In the genomic region with DNA sequence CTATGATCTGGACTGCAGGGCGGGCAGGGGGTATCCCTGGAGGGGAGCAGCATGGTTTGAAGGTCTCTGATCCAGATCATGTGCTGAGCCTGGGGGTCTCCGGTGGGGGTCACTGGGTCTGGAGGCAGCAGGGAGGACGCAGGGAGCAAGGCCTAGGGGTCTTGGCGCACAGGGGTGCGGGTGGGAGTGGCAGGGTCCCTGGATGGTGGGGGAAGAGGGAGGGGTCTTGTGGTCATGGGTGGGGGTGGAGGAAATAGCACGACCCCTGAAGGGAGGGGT, we compare ENCODE assay signal across 18 cellular contexts. TPM values are rescaled to one million over a fixed set of nuclear protein-coding genes. Genes with fewer than 3 reads are reported as not detected.
DNase-seq lines count a peak whose midpoint lies in the region; ATAC-seq, FAIRE-seq and TF ChIP-seq lines count a peak whose summit lies in the region.
"Had no signal": no experiment of that assay in that cellular context is flagged by ENCODE, and none has a peak within 500 bp of the region (broad histone marks: within the 10 kb centered on the region; RNA-seq: fewer than 3 reads in every experiment).

No MANE protein-coding gene starts in this region.

- peak overlapping the region in 5 of 8 donors; percentile 32 to 69 (median 64) for H3K27ac Mint-ChIP-seq in CD8-positive, alpha-beta memory T cell
- no peak overlapping the region for H3K27ac Mint-ChIP-seq in WTC11
- H3K27ac Mint-ChIP-seq in naive thymus-derived CD8-positive, alpha-beta T cell: peak overlapping the region in 8 of 10 donors; percentile 16 to 80 (median 56)

- H3K79me2 ChIP-seq in PC-9 (ENCODE audit: low read depth): peaks cover 15% of the 10 kb centered on the region

- H3K27me3 Mint-ChIP-seq in CD8-positive, alpha-beta memory T cell: peaks cover 0 to 1% of the 10 kb centered on the region in 2 donors
- peaks cover 9% of the 10 kb centered on the region for H3K27me3 Mint-ChIP-seq in WTC11 (ENCODE audit: low read depth)
- no peaks in the 10 kb centered on the region for H3K27me3 Mint-ChIP-seq in naive thymus-derived CD8-positive, alpha-beta T cell

- POLR2A ChIA-PET in A673 (lab: Charles Lee; ENCODE audit: low non-redundant PET): no interaction called here
- POLR2A ChIA-PET in CD8-positive, alpha-beta memory T cell (lab: Charles Lee): no interaction called here
- POLR2A ChIA-PET in WTC11 (lab: Charles Lee): no interaction called here
- POLR2A ChIA-PET in naive thymus-derived CD8-positive, alpha-beta T cell (lab: Charles Lee): no interaction called here
- POLR2A ChIA-PET in PC-9 (lab: Charles Lee; ENCODE audit: unreplicated experiment): no interaction called here

- TF ChIP-seq CTCF in A673 (conservative IDR thresholded peaks at IDR 0.05; ENCODE audit: low read depth, low read length): no peak
- no peak for TF ChIP-seq CTCF in WTC11 (IDR thresholded peaks at IDR 0.05)
- no peak for TF ChIP-seq CTCF in PC-9 (conservative IDR thresholded peaks at IDR 0.05)
- TF ChIP-seq CTCF in D721Med (IDR thresholded peaks at IDR 0.05; ENCODE audit: insufficient read depth, missing control alignments): no peak

- intact Hi-C loops in A673 (cut with micrococcal nuclease; ENCODE audit: unreplicated experiment): no loop called here
- intact Hi-C loops in PC-9 (cut with micrococcal nuclease; ENCODE audit: unreplicated experiment): loop anchor here (10.0 kb wide), 1 partner anchor 141 kb away; a partner anchor contains a TSS

- no peaks in the 10 kb centered on the region for H3K9me3 ChIP-seq in A673 (ENCODE audit: low read depth, low read length, poor library complexity, severe bottlenecking)
- H3K9me3 ChIP-seq in CD8-positive, alpha-beta memory T cell (ENCODE audit: low read length): no peaks in the 10 kb centered on the region
- H3K9me3 ChIP-seq in PC-9 (ENCODE audit: insufficient read depth, low read depth): no peaks in the 10 kb centered on the region
- H3K9me3 ChIP-seq: SJCRH30, stomach, vagina had no signal

- H3K36me3 Mint-ChIP-seq in CD8-positive, alpha-beta memory T cell: peaks cover 0 to 8% (median 0%) of the 10 kb centered on the region in 3 donors
- peaks cover 21% of the 10 kb centered on the region for H3K36me3 Mint-ChIP-seq in WTC11
- H3K36me3 Mint-ChIP-seq in naive thymus-derived CD8-positive, alpha-beta T cell: peaks cover 0 to 13% (median 9%) of the 10 kb centered on the region in 3 donors

- peak overlapping the region; percentile 81 for H3K4me3 ChIP-seq in A673 (ENCODE audit: low read depth, low read length, poor library complexity, severe bottlenecking)
- H3K4me3 ChIP-seq in CD8-positive, alpha-beta memory T cell (ENCODE audit: low read length): no peak overlapping the region
- no peak overlapping the region for H3K4me3 ChIP-seq in PC-9
- H3K4me3 ChIP-seq: SJCRH30 had no signal

- H3K27ac ChIP-seq in A673 (ENCODE audit: low read depth, low read length, poor library complexity, severe bottlenecking) (peak overlapping the region; percentile 23), PC-9 (no peak overlapping the region)
- no peak overlapping the region for H3K27ac ChIP-seq in CD8-positive, alpha-beta memory T cell (ENCODE audit: low read depth, low read length)
- H3K27ac ChIP-seq: parathyroid adenoma, SJCRH30, stomach had no signal

- DNase-seq in A673 (ENCODE audit: low spot score): no peak
- no peak for DNase-seq in CD8-positive, alpha-beta memory T cell
- DNase-seq in WTC11 (ENCODE audit: low spot score): no peak
- DNase-seq in naive thymus-derived CD8-positive, alpha-beta T cell: no peak
- no peak for DNase-seq in PC-9
- no peak for DNase-seq in D721Med (ENCODE audit: insufficient read length, low spot score)
- DNase-seq in retina: no peak
- DNase-seq: C1 segment of cervical spinal cord, caudate nucleus, EL, NCI-H1092 treated with DMSO at 0.1 percent for 48 hours, SJCRH30, stomach had no signal

- H3K4me3 Mint-ChIP-seq in CD8-positive, alpha-beta memory T cell: peak overlapping the region in 5 of 7 donors; percentile 15 to 82 (median 39)
- H3K4me3 Mint-ChIP-seq in WTC11: peak overlapping the region; percentile 22; the same call in 1 of the 2 replicates
- peak overlapping the region in 7 of 10 donors; percentile 18 to 82 (median 45) for H3K4me3 Mint-ChIP-seq in naive thymus-derived CD8-positive, alpha-beta T cell

- H2AFZ ChIP-seq in PC-9: no peak overlapping the region
- H2AFZ ChIP-seq: parathyroid adenoma had no signal

- H3K4me1 Mint-ChIP-seq in CD8-positive, alpha-beta memory T cell: peaks cover 5 to 21% (median 12%) of the 10 kb centered on the region in 3 donors
- peaks cover 4% of the 10 kb centered on the region for H3K4me1 Mint-ChIP-seq in WTC11
- H3K4me1 Mint-ChIP-seq in naive thymus-derived CD8-positive, alpha-beta T cell: peaks cover 8 to 46% (median 27%) of the 10 kb centered on the region in 4 donors

- H3K4me2 ChIP-seq in PC-9: no peak overlapping the region

- no peak for ATAC-seq in WTC11
- no peak for ATAC-seq in naive thymus-derived CD8-positive, alpha-beta T cell
- no peak for ATAC-seq in GM19455 (IDR thresholded peaks at IDR 0.05; ENCODE audit: unreplicated experiment)

- BruUV-seq in A673 (replicated peaks; lab: Mats Ljungman, UMichigan) (no TSS peak), PC-9 (replicated peaks; lab: Mats Ljungman, UMichigan) (no TSS peak)

- peaks cover 6% of the 10 kb centered on the region for H3K36me3 ChIP-seq in A673 (ENCODE audit: insufficient read depth, low read length, poor library complexity, severe bottlenecking)
- H3K36me3 ChIP-seq in CD8-positive, alpha-beta memory T cell (ENCODE audit: insufficient read depth, low read length): no peaks in the 10 kb centered on the region
- H3K36me3 ChIP-seq in PC-9 (ENCODE audit: low read depth): no peaks in the 10 kb centered on the region
- H3K36me3 ChIP-seq: SJCRH30, vagina had no signal

- no peaks in the 10 kb centered on the region for H3K9me3 Mint-ChIP-seq in CD8-positive, alpha-beta memory T cell
- H3K9me3 Mint-ChIP-seq in WTC11: no peaks in the 10 kb centered on the region
- H3K9me3 Mint-ChIP-seq in naive thymus-derived CD8-positive, alpha-beta T cell: no peaks in the 10 kb centered on the region

- H3K27me3 ChIP-seq in A673 (replicated peaks; ENCODE audit: insufficient read depth, low read depth, low read length, poor library complexity): no peaks in the 10 kb centered on the region
- H3K27me3 ChIP-seq in CD8-positive, alpha-beta memory T cell (ENCODE audit: insufficient read depth, low read length, poor library complexity, severe bottlenecking): no peaks in the 10 kb centered on the region
- no peaks in the 10 kb centered on the region for H3K27me3 ChIP-seq in PC-9 (ENCODE audit: insufficient read depth, low read depth)
- H3K27me3 ChIP-seq: SJCRH30, stomach, vagina had no signal

- FAIRE-seq in D721Med (lab: Jason Lieb, UNC): no peak
- FAIRE-seq: frontal cortex, H54 had no signal

- H3F3A ChIP-seq in PC-9 (ENCODE audit: insufficient read depth, low read depth): no peaks in the 10 kb centered on the region

- no peaks in the 10 kb centered on the region for H3K9me2 ChIP-seq in PC-9 (ENCODE audit: insufficient read depth)

- CTCF ChIA-PET in A673 (lab: Charles Lee): no interaction called here
- CTCF ChIA-PET in CD8-positive, alpha-beta memory T cell (lab: Charles Lee): no interaction called here
- CTCF ChIA-PET in WTC11 (lab: Charles Lee): no interaction called here
- CTCF ChIA-PET in PC-9 (lab: Charles Lee): no interaction called here

- H3K4me1 ChIP-seq in A673 (ENCODE audit: insufficient read depth, low read length, poor library complexity, severe bottlenecking): no peaks in the 10 kb centered on the region
- peaks cover 6% of the 10 kb centered on the region for H3K4me1 ChIP-seq in CD8-positive, alpha-beta memory T cell (ENCODE audit: insufficient read depth, low read length)
- H3K4me1 ChIP-seq in PC-9 (replicated peaks; ENCODE audit: insufficient read depth): no peaks in the 10 kb centered on the region; the same call in 1 of the 2 replicates
- H3K4me1 ChIP-seq: SJCRH30 had no signal

- H4K20me1 ChIP-seq in PC-9 (ENCODE audit: insufficient read depth): no peaks in the 10 kb centered on the region

TF ChIP-seq in WTC11, 78 proteins besides CTCF, POLR2A, EP300 and RAD21 (continues in another document):
- TF ChIP-seq, protein P1, sequence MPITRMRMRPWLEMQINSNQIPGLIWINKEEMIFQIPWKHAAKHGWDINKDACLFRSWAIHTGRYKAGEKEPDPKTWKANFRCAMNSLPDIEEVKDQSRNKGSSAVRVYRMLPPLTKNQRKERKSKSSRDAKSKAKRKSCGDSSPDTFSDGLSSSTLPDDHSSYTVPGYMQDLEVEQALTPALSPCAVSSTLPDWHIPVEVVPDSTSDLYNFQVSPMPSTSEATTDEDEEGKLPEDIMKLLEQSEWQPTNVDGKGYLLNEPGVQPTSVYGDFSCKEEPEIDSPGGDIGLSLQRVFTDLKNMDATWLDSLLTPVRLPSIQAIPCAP (CRISPR knock-in tag; IDR thresholded peaks at IDR 0.05): no peak
- TF ChIP-seq, protein P2, sequence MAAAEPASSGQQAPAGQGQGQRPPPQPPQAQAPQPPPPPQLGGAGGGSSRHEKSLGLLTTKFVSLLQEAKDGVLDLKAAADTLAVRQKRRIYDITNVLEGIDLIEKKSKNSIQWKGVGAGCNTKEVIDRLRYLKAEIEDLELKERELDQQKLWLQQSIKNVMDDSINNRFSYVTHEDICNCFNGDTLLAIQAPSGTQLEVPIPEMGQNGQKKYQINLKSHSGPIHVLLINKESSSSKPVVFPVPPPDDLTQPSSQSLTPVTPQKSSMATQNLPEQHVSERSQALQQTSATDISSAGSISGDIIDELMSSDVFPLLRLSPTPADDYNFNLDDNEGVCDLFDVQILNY (CRISPR knock-in tag; IDR thresholded peaks at IDR 0.05): no peak
- TF ChIP-seq NR2C2 (CRISPR knock-in tag; IDR thresholded peaks at IDR 0.05) (no peak), ZNF121 (CRISPR knock-in tag; IDR thresholded peaks at IDR 0.05) (no peak), IRF2 (CRISPR knock-in tag; IDR thresholded peaks at IDR 0.05; ENCODE audit: borderline replicate concordance, low read depth) (no peak)

RNA-seq across cellular contexts. Expression of a gene that starts 1.9 kb away (rescaled TPM):
- total RNA-seq in A673 (2021) (91.7 and 110 TPM in 2 replicates), WTC11 (2021) (106 to 148 TPM (median 145 TPM) in 3 replicates), PC-9 (2021) (79.2 and 81.0 TPM in 2 replicates)
- 10 to 100 TPM; 18.6 to 22.5 TPM for total RNA-seq in CD8-positive, alpha-beta memory T cell
- polyA plus RNA-seq in CD8-positive, alpha-beta memory T cell: 5.3 TPM
- total RNA-seq in naive thymus-derived CD8-positive, alpha-beta T cell: 10 to 100 TPM; 58.0 to 64.1 TPM
- 1 to 10 TPM; 3.2 to 7.3 (median 4.8) TPM for polyA plus RNA-seq in naive thymus-derived CD8-positive, alpha-beta T cell

RNA-seq across cellular contexts. Expression of a gene that starts 37.4 kb away (rescaled TPM):
- total RNA-seq in A673 (2021) (106 and 107 TPM in 2 replicates), WTC11 (2021) (150 to 165 TPM (median 163 TPM) in 3 replicates), PC-9 (2021) (132 and 166 TPM in 2 replicates)
- total RNA-seq in CD8-positive, alpha-beta memory T cell: 100 to 1,000 TPM; 137 to 147 TPM
- 50.8 TPM for polyA plus RNA-seq in CD8-positive, alpha-beta memory T cell
- total RNA-seq in naive thymus-derived CD8-positive, alpha-beta T cell: 100 to 1,000 TPM; 171 to 176 TPM
- 10 to 100 TPM; 26.1 to 47.1 (median 30.2) TPM for polyA plus RNA-seq in naive thymus-derived CD8-positive, alpha-beta T cell
